8 cellular contexts compared by ENCODE assay signal in genomic region chr14:104864267-104865068, GRCh38.
DNase-seq lines count a peak whose midpoint lies in the region; ATAC-seq and TF ChIP-seq lines count a peak whose summit lies in the region.

No MANE protein-coding gene starts in this region.

- H3K27ac ChIP-seq in epithelial cell of prostate: peak overlapping the region; percentile 98

- peaks cover 7% of the 10 kb centered on the region for H3K4me1 Mint-ChIP-seq in nephron

- no peaks in the 10 kb centered on the region for H3K36me3 Mint-ChIP-seq in nephron (ENCODE audit: low read depth)

- DNase-seq in NCI-H82 (lab: John Stamatoyannopoulos, UW) (peak; percentile 23), NCI-H82 treated with DMSO at 0.1 percent for 48 hours (lab: John Stamatoyannopoulos, UW; ENCODE audit: unreplicated experiment) (no peak), SW480 (ENCODE audit: low spot score) (peak; percentile 94), epithelial cell of prostate (ENCODE audit: low read depth, low spot score) (peak; percentile 33), NCI-H2227 (lab: John Stamatoyannopoulos, UW; ENCODE audit: unreplicated experiment) (no peak), middle frontal gyrus (ENCODE audit: extremely low spot score, low spot score) (no peak)

- peaks cover 4% of the 10 kb centered on the region for H3K9me3 Mint-ChIP-seq in nephron

- no peak for TF ChIP-seq CTCF in nephron (IDR thresholded peaks at IDR 0.05; ENCODE audit: unreplicated experiment in 3 of 3)

- H3K27me3 Mint-ChIP-seq in nephron (ENCODE audit: low read depth): peaks cover 24% of the 10 kb centered on the region

- H3K27ac Mint-ChIP-seq in nephron: peak overlapping the region in 1 of 3 experiments; percentile 88

- ATAC-seq in HG02870 (IDR thresholded peaks at IDR 0.05; ENCODE audit: unreplicated experiment): no peak

- H3K4me3 Mint-ChIP-seq in nephron: peak overlapping the region; percentile 71 to 83 (median 80)

Comparison
In these comparisons a context has a peak if more than half of its experiments do, and no peak if none do; other contexts are left out.
1. DNase-seq: peak in NCI-H82 (single experiment), SW480 (single experiment) and epithelial cell of prostate (single experiment); none in NCI-H82 treated with DMSO at 0.1 percent for 48 hours (single experiment), NCI-H2227 (single experiment) and middle frontal gyrus (single experiment).